In the genomic region with DNA sequence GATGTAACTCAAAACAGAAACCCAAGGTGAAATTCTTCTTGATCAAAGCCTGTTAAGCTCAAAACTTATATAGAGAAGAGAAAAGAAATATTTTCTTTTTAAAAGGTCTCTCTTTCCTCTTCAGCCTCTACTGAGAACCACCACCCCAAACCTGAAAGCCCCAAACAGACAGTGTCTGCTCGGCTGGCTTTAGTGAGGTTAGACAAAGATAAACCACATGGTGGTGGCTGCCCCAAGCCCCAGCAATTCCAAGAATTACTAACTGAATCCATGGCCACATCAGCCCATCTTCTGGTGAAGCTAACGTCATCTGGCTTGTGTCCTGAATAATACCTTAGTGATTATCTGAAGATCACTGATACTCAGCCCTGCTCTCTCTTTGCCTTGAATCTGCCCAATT, we compare ENCODE assay signal across 13 cellular contexts.
DNase-seq lines count a peak whose midpoint lies in the region; ATAC-seq lines count a peak whose summit lies in the region.
"Had no signal": no experiment of that assay in that cellular context is flagged by ENCODE, and none has a peak within 500 bp of the region (broad histone marks: within the 10 kb centered on the region; RNA-seq: fewer than 3 reads in every experiment).

No MANE protein-coding gene starts in this region.

- peaks cover 7% of the 10 kb centered on the region for H3K9me3 Mint-ChIP-seq in activated naive CD8-positive, alpha-beta T cell treated with anti-CD3 and anti-CD28 coated beads, Interleukin-2, amount 10 ng/mL, durations not matched to agents 7 days and 5 days
- no peaks in the 10 kb centered on the region for H3K9me3 Mint-ChIP-seq in activated naive CD8-positive, alpha-beta T cell treated with anti-CD3 and anti-CD28 coated beads, Interleukin-2, amount 50 U/mL, for 24 hours
- H3K9me3 Mint-ChIP-seq in T-helper 1 cell treated with Interleukin-12 subunit alpha and Interleukin-12 subunit beta and Interleukin-4 antibody, amounts not matched to agents 30 μg/mL and 1 μg/mL, for 36 hours: peaks cover 4% of the 10 kb centered on the region
- H3K9me3 Mint-ChIP-seq in activated T-helper 2 cell treated with anti-CD3 and anti-CD28 coated beads, Interferon-gamma antibody, Interleukin-2, Interleukin-4, amounts not matched to agents 10 μg/mL and 5 μg/mL and 100 μg/mL, durations not matched to agents 14 hours and 24 hours and 36 hours: peaks cover 7% of the 10 kb centered on the region
- no peaks in the 10 kb centered on the region for H3K9me3 Mint-ChIP-seq in natural killer cell treated with Interleukin-12 subunit alpha and Interleukin-12 subunit beta and Interleukin-15 and Interleukin-18, amount 100 ng/mL, for 72 hours

- no peaks in the 10 kb centered on the region for H3K27me3 Mint-ChIP-seq in activated naive CD8-positive, alpha-beta T cell treated with anti-CD3 and anti-CD28 coated beads, Interleukin-2, amount 10 ng/mL, durations not matched to agents 7 days and 5 days
- no peaks in the 10 kb centered on the region for H3K27me3 Mint-ChIP-seq in activated naive CD8-positive, alpha-beta T cell treated with anti-CD3 and anti-CD28 coated beads, Interleukin-2, amount 50 U/mL, for 24 hours
- H3K27me3 Mint-ChIP-seq in T-helper 1 cell treated with Interleukin-12 subunit alpha and Interleukin-12 subunit beta and Interleukin-4 antibody, amounts not matched to agents 30 μg/mL and 1 μg/mL, for 36 hours (ENCODE audit: low read depth): no peaks in the 10 kb centered on the region
- H3K27me3 Mint-ChIP-seq in activated T-helper 2 cell treated with anti-CD3 and anti-CD28 coated beads, Interferon-gamma antibody, Interleukin-2, Interleukin-4, amounts not matched to agents 10 μg/mL and 5 μg/mL and 100 μg/mL, durations not matched to agents 14 hours and 24 hours and 36 hours (ENCODE audit: low read depth): no peaks in the 10 kb centered on the region
- no peaks in the 10 kb centered on the region for H3K27me3 Mint-ChIP-seq in natural killer cell treated with Interleukin-12 subunit alpha and Interleukin-12 subunit beta and Interleukin-15 and Interleukin-18, amount 100 ng/mL, for 72 hours

- peaks cover 24% of the 10 kb centered on the region for H3K4me1 Mint-ChIP-seq in activated naive CD8-positive, alpha-beta T cell treated with anti-CD3 and anti-CD28 coated beads, Interleukin-2, amount 10 ng/mL, durations not matched to agents 7 days and 5 days
- H3K4me1 Mint-ChIP-seq in activated naive CD8-positive, alpha-beta T cell treated with anti-CD3 and anti-CD28 coated beads, Interleukin-2, amount 50 U/mL, for 24 hours: peaks cover 6% of the 10 kb centered on the region
- H3K4me1 Mint-ChIP-seq in T-helper 1 cell treated with Interleukin-12 subunit alpha and Interleukin-12 subunit beta and Interleukin-4 antibody, amounts not matched to agents 30 μg/mL and 1 μg/mL, for 36 hours (ENCODE audit: low read depth): peaks cover 25% of the 10 kb centered on the region
- H3K4me1 Mint-ChIP-seq in activated T-helper 2 cell treated with anti-CD3 and anti-CD28 coated beads, Interferon-gamma antibody, Interleukin-2, Interleukin-4, amounts not matched to agents 10 μg/mL and 5 μg/mL and 100 μg/mL, durations not matched to agents 14 hours and 24 hours and 36 hours (ENCODE audit: low read depth): peaks cover 38% of the 10 kb centered on the region
- peaks cover 41% of the 10 kb centered on the region in 2 donors for H3K4me1 Mint-ChIP-seq in natural killer cell treated with Interleukin-12 subunit alpha and Interleukin-12 subunit beta and Interleukin-15 and Interleukin-18, amount 100 ng/mL, for 72 hours (ENCODE audit: low read depth in 2 of 2)

- intact Hi-C loops in activated T-helper 2 cell treated with anti-CD3 and anti-CD28 coated beads, Interferon-gamma antibody, Interleukin-2, Interleukin-4, amounts not matched to agents 10 μg/mL and 5 μg/mL and 100 μg/mL, durations not matched to agents 14 hours and 24 hours and 36 hours (cut with micrococcal nuclease): loop anchor here (5.0 kb wide), 1 partner anchor 61 kb away; no protein-coding TSS in a partner anchor

- peaks cover 47% of the 10 kb centered on the region for H3K36me3 Mint-ChIP-seq in activated naive CD8-positive, alpha-beta T cell treated with anti-CD3 and anti-CD28 coated beads, Interleukin-2, amount 10 ng/mL, durations not matched to agents 7 days and 5 days
- H3K36me3 Mint-ChIP-seq in activated naive CD8-positive, alpha-beta T cell treated with anti-CD3 and anti-CD28 coated beads, Interleukin-2, amount 50 U/mL, for 24 hours (ENCODE audit: low read depth): peaks cover 42% of the 10 kb centered on the region
- H3K36me3 Mint-ChIP-seq in T-helper 1 cell treated with Interleukin-12 subunit alpha and Interleukin-12 subunit beta and Interleukin-4 antibody, amounts not matched to agents 30 μg/mL and 1 μg/mL, for 36 hours (ENCODE audit: low read depth): peaks cover 39% of the 10 kb centered on the region
- peaks cover 69% of the 10 kb centered on the region for H3K36me3 Mint-ChIP-seq in activated T-helper 2 cell treated with anti-CD3 and anti-CD28 coated beads, Interferon-gamma antibody, Interleukin-2, Interleukin-4, amounts not matched to agents 10 μg/mL and 5 μg/mL and 100 μg/mL, durations not matched to agents 14 hours and 24 hours and 36 hours (ENCODE audit: low read depth)
- H3K36me3 Mint-ChIP-seq in natural killer cell treated with Interleukin-12 subunit alpha and Interleukin-12 subunit beta and Interleukin-15 and Interleukin-18, amount 100 ng/mL, for 72 hours: peaks cover 15% of the 10 kb centered on the region

- no peaks in the 10 kb centered on the region for H3K27me3 ChIP-seq in SJCRH30
- H3K27me3 ChIP-seq: BE2C, MG63 had no signal

- H3K4me3 ChIP-seq in SJCRH30: no peak overlapping the region
- H3K4me3 ChIP-seq: MG63 had no signal

- peaks cover 20% of the 10 kb centered on the region for H3K36me3 ChIP-seq in SJCRH30
- H3K36me3 ChIP-seq: BE2C, MG63 had no signal

- ATAC-seq in activated naive CD8-positive, alpha-beta T cell treated with anti-CD3 and anti-CD28 coated beads, Interleukin-2, amount 10 ng/mL, durations not matched to agents 7 days and 5 days (ENCODE audit: low read depth): peak; percentile 60
- no peak for ATAC-seq in activated naive CD8-positive, alpha-beta T cell treated with anti-CD3 and anti-CD28 coated beads, Interleukin-2, amount 50 U/mL, for 24 hours
- ATAC-seq in natural killer cell treated with Interleukin-12 subunit alpha and Interleukin-12 subunit beta and Interleukin-15 and Interleukin-18, amount 100 ng/mL, for 72 hours: peak; percentile 64 to 87
- ATAC-seq: HCT116 had no signal

- peak overlapping the region; percentile 43 for H3K4me3 Mint-ChIP-seq in activated naive CD8-positive, alpha-beta T cell treated with anti-CD3 and anti-CD28 coated beads, Interleukin-2, amount 10 ng/mL, durations not matched to agents 7 days and 5 days
- no peak overlapping the region for H3K4me3 Mint-ChIP-seq in activated naive CD8-positive, alpha-beta T cell treated with anti-CD3 and anti-CD28 coated beads, Interleukin-2, amount 50 U/mL, for 24 hours
- no peak overlapping the region for H3K4me3 Mint-ChIP-seq in T-helper 1 cell treated with Interleukin-12 subunit alpha and Interleukin-12 subunit beta and Interleukin-4 antibody, amounts not matched to agents 30 μg/mL and 1 μg/mL, for 36 hours
- no peak overlapping the region for H3K4me3 Mint-ChIP-seq in activated T-helper 2 cell treated with anti-CD3 and anti-CD28 coated beads, Interferon-gamma antibody, Interleukin-2, Interleukin-4, amounts not matched to agents 10 μg/mL and 5 μg/mL and 100 μg/mL, durations not matched to agents 14 hours and 24 hours and 36 hours (ENCODE audit: low read depth)
- peak overlapping the region; percentile 70 for H3K4me3 Mint-ChIP-seq in natural killer cell treated with Interleukin-12 subunit alpha and Interleukin-12 subunit beta and Interleukin-15 and Interleukin-18, amount 100 ng/mL, for 72 hours

- POLR2A ChIA-PET in activated naive CD8-positive, alpha-beta T cell treated with anti-CD3 and anti-CD28 coated beads, Interleukin-2, amount 10 ng/mL, durations not matched to agents 7 days and 5 days (lab: Charles Lee): interaction anchor here (0.7 kb wide), 1 partner anchor 1373 kb away, joined by 3 read pairs; a partner anchor contains a TSS

- peaks cover 5% of the 10 kb centered on the region for H3K9me3 ChIP-seq in SJCRH30 (replicated peaks)
- H3K9me3 ChIP-seq: BE2C, MG63 had no signal

- H3K27ac Mint-ChIP-seq in activated naive CD8-positive, alpha-beta T cell treated with anti-CD3 and anti-CD28 coated beads, Interleukin-2, amount 10 ng/mL, durations not matched to agents 7 days and 5 days: peak overlapping the region; percentile 66
- H3K27ac Mint-ChIP-seq in activated naive CD8-positive, alpha-beta T cell treated with anti-CD3 and anti-CD28 coated beads, Interleukin-2, amount 50 U/mL, for 24 hours: no peak overlapping the region
- peak overlapping the region; percentile 32 for H3K27ac Mint-ChIP-seq in T-helper 1 cell treated with Interleukin-12 subunit alpha and Interleukin-12 subunit beta and Interleukin-4 antibody, amounts not matched to agents 30 μg/mL and 1 μg/mL, for 36 hours
- H3K27ac Mint-ChIP-seq in activated T-helper 2 cell treated with anti-CD3 and anti-CD28 coated beads, Interferon-gamma antibody, Interleukin-2, Interleukin-4, amounts not matched to agents 10 μg/mL and 5 μg/mL and 100 μg/mL, durations not matched to agents 14 hours and 24 hours and 36 hours: peak overlapping the region; percentile 76
- peak overlapping the region; percentile 74 to 76 for H3K27ac Mint-ChIP-seq in natural killer cell treated with Interleukin-12 subunit alpha and Interleukin-12 subunit beta and Interleukin-15 and Interleukin-18, amount 100 ng/mL, for 72 hours

- no peak for DNase-seq in activated naive CD8-positive, alpha-beta T cell treated with anti-CD3 and anti-CD28 coated beads, Interleukin-2, amount 10 ng/mL, durations not matched to agents 7 days and 5 days
- no peak for DNase-seq in activated naive CD8-positive, alpha-beta T cell treated with anti-CD3 and anti-CD28 coated beads, Interleukin-2, amount 50 U/mL, for 24 hours
- no peak for DNase-seq in activated T-helper 2 cell treated with anti-CD3 and anti-CD28 coated beads, Interferon-gamma antibody, Interleukin-2, Interleukin-4, amounts not matched to agents 10 μg/mL and 5 μg/mL and 100 μg/mL, durations not matched to agents 14 hours and 24 hours and 36 hours (ENCODE audit: low spot score)
- DNase-seq in natural killer cell treated with Interleukin-12 subunit alpha and Interleukin-12 subunit beta and Interleukin-15 and Interleukin-18, amount 100 ng/mL, for 72 hours (ENCODE audit: low spot score): no peak
- DNase-seq in mesenteric fat pad (ENCODE audit: low spot score): no peak
- DNase-seq in SJCRH30: no peak
- no peak for DNase-seq in NCI-H2196 (lab: John Stamatoyannopoulos, UW; ENCODE audit: unreplicated experiment)
- DNase-seq: BE2C, MG63, NCI-H2107, SIG-M5 had no signal

- H3K4me1 ChIP-seq in SJCRH30: no peaks in the 10 kb centered on the region
- H3K4me1 ChIP-seq: BE2C had no signal

- H3K27ac ChIP-seq in SJCRH30: no peak overlapping the region

Comparison
In these comparisons a context has a peak if more than half of its experiments do, and no peak if none do; other contexts are left out.
1. H3K4me3 Mint-ChIP-seq: peak in activated naive CD8-positive, alpha-beta T cell treated with anti-CD3 and anti-CD28 coated beads, Interleukin-2, amount 10 ng/mL, durations not matched to agents 7 days and 5 days (single experiment) and natural killer cell treated with Interleukin-12 subunit alpha and Interleukin-12 subunit beta and Interleukin-15 and Interleukin-18, amount 100 ng/mL, for 72 hours (single experiment); none in activated naive CD8-positive, alpha-beta T cell treated with anti-CD3 and anti-CD28 coated beads, Interleukin-2, amount 50 U/mL, for 24 hours (single experiment), T-helper 1 cell treated with Interleukin-12 subunit alpha and Interleukin-12 subunit beta and Interleukin-4 antibody, amounts not matched to agents 30 μg/mL and 1 μg/mL, for 36 hours (single experiment) and activated T-helper 2 cell treated with anti-CD3 and anti-CD28 coated beads, Interferon-gamma antibody, Interleukin-2, Interleukin-4, amounts not matched to agents 10 μg/mL and 5 μg/mL and 100 μg/mL, durations not matched to agents 14 hours and 24 hours and 36 hours (single experiment).